15 cellular contexts compared by ENCODE assay signal in genomic region chr10:116838143-116838725, GRCh38. TPM values are rescaled to one million over a fixed set of nuclear protein-coding genes. Genes with fewer than 3 reads are reported as not detected.
DNase-seq lines count a peak whose midpoint lies in the region; ATAC-seq, FAIRE-seq and TF ChIP-seq lines count a peak whose summit lies in the region.
"Had no signal": no experiment of that assay in that cellular context is flagged by ENCODE, and none has a peak within 500 bp of the region (broad histone marks: within the 10 kb centered on the region; RNA-seq: fewer than 3 reads in every experiment).

No MANE protein-coding gene starts in this region.

- H3K36me3 ChIP-seq in GM12878 (ENCODE audit: control insufficient read depth in 2 of 2, insufficient read depth in 2 of 2, low read length in 1 of 2): no peaks in the 10 kb centered on the region

- TF ChIP-seq EP300 in GM12878 (IDR thresholded peaks at IDR 0.05; ENCODE audit: borderline replicate concordance in 1 of 2, control insufficient read depth in 1 of 2, low read depth in 2 of 2, low read length in 2 of 2): 0 out of 4 replicates have a peak, but pooled peaks of 1 of the 2 experiments have one; percentile 53

- intact Hi-C loops in GM12878 (cut with micrococcal nuclease; ENCODE audit: unreplicated experiment): no loop called here
- intact Hi-C loops in left ventricle myocardium superior (cut with micrococcal nuclease): no loop called here

- no peak overlapping the region for H3K4me2 ChIP-seq in GM12878 (ENCODE audit: control insufficient read depth, insufficient read depth)

- no peak for DNase-seq in GM12878 (ENCODE audit: low read depth, low spot score)
- DNase-seq in NCI-H82 (lab: John Stamatoyannopoulos, UW): no peak
- no peak for DNase-seq in foreskin fibroblast
- DNase-seq in EL: no peak
- no peak for DNase-seq in left ventricle myocardium superior
- DNase-seq: activated naive CD8-positive, alpha-beta T cell treated with anti-CD3 and anti-CD28 coated beads, Interleukin-2, amount 10 ng/mL, durations not matched to agents 7 days and 5 days; NCI-H1105 treated with DMSO at 0.1 percent for 48 hours; OCI-M1; posterior cingulate gyrus; stimulated activated CD4-positive, alpha-beta T cell treated with anti-CD3 and anti-CD28 coated beads, Interleukin-4, amount 100 ng/mL, for 4 hours had no signal

- no peak for TF ChIP-seq POLR2A in GM12878 (IDR thresholded peaks at IDR 0.05; ENCODE audit: low read depth, low read length)

- CTCF ChIA-PET in GM12878 (lab: Yijun Ruan, JAX): interaction anchor here (4.3 kb wide), 1 partner anchor 337 kb away, joined by 24 read pairs; no protein-coding TSS in a partner anchor

- no peaks in the 10 kb centered on the region for H4K20me1 ChIP-seq in GM12878 (ENCODE audit: control insufficient read depth, insufficient read depth)

- RAD21 ChIA-PET in GM12878 (lab: Charles Lee; ENCODE audit: unreplicated experiment): interaction anchor here (1.0 to 1.8 kb wide), 3 partner anchors 9 to 320 kb away, joined by 3 to 7 read pairs (median 6); partner anchors contain the start of gene ENO4

- H3K27me3 ChIP-seq in GM12878 (replicated peaks in 1 of 2; ENCODE audit: control insufficient read depth in 2 of 2, insufficient read depth in 2 of 2, low read length in 1 of 2): no peaks in the 10 kb centered on the region; a peak in 1 of 4 replicates

- TF ChIP-seq RAD21 in GM12878 (IDR thresholded peaks at IDR 0.05; ENCODE audit: insufficient read depth, low read depth, low read length): no peak

- no peaks in the 10 kb centered on the region for H3K9me3 ChIP-seq in GM12878 (replicated peaks; ENCODE audit: control insufficient read depth, insufficient read depth, low read length)

- FAIRE-seq in GM12878 (lab: Jason Lieb, UNC): peak; percentile 87

- H3K79me2 ChIP-seq in GM12878 (ENCODE audit: control insufficient read depth, insufficient read depth, low read length): no peaks in the 10 kb centered on the region

- no peak overlapping the region for H3K9ac ChIP-seq in GM12878 (ENCODE audit: control insufficient read depth, insufficient read depth, low read length)

- TF ChIP-seq CTCF in GM12878 (IDR thresholded peaks at IDR 0.05 in 2 of 3, conservative IDR thresholded peaks at IDR 0.05 in 1 of 3; ENCODE audit: control insufficient read depth in 2 of 3, extremely low read depth in 1 of 3, insufficient read depth in 1 of 3, low read depth in 3 of 3, low read length in 3 of 3) (no peak), foreskin fibroblast (IDR thresholded peaks at IDR 0.05; ENCODE audit: low read depth, low read length) (no peak)

- POLR2A ChIA-PET in GM12878 (lab: Charles Lee): interaction anchor here (1.5 kb wide), 1 partner anchor 9 kb away, joined by 3 read pairs; no protein-coding TSS in a partner anchor

- H3K27ac ChIP-seq in GM12878 (ENCODE audit: control insufficient read depth, insufficient read depth): no peak overlapping the region

- peaks cover 2% of the 10 kb centered on the region; the same call in 1 of the 2 replicates for H3K4me1 ChIP-seq in GM12878 (ENCODE audit: control insufficient read depth, insufficient read depth, low read length)

- in situ Hi-C loops in GM12878 (cut with MboI): no loop called here

- H3K4me3 ChIP-seq in GM12878 (no peak overlapping the region), foreskin fibroblast (ENCODE audit: low read depth in 1 of 2, low read length in 2 of 2) (no peak overlapping the region)
- H3K4me3 ChIP-seq: lung had no signal

- BruUV-seq in GM12878 (replicated peaks; lab: Mats Ljungman, UMichigan): no TSS peak

- SMC1A ChIA-PET in GM12878 (lab: Charles Lee; ENCODE audit: uncharacterized antibody, unreplicated experiment): interaction anchor here (1.0 to 4.1 kb wide), 5 partner anchors 9 to 336 kb away, joined by 3 to 18 read pairs (median 8); no protein-coding TSS in a partner anchor

- WGBS in GM12878 (ENCODE audit: insufficient coverage, insufficient replicate concordance, low lambda C conversion rate, missing lambda C conversion rate): 6% methylated on average over 5 of the region's 5 CpGs

- H2AFZ ChIP-seq in GM12878 (ENCODE audit: control insufficient read depth, low read depth, low read length): no peak overlapping the region

- ATAC-seq in GM18517 (IDR thresholded peaks at IDR 0.05; ENCODE audit: unreplicated experiment) (peak; percentile 70), GM21717 (IDR thresholded peaks at IDR 0.05; ENCODE audit: unreplicated experiment) (peak; percentile 84), HG03432 (IDR thresholded peaks at IDR 0.05; ENCODE audit: unreplicated experiment) (peak; percentile 90), GM12878 (peak; percentile 87), left ventricle myocardium superior (no peak)

TF ChIP-seq in GM12878, 131 proteins besides CTCF, POLR2A, EP300 and RAD21 (continues in another document):
- TF ChIP-seq, protein P1, sequence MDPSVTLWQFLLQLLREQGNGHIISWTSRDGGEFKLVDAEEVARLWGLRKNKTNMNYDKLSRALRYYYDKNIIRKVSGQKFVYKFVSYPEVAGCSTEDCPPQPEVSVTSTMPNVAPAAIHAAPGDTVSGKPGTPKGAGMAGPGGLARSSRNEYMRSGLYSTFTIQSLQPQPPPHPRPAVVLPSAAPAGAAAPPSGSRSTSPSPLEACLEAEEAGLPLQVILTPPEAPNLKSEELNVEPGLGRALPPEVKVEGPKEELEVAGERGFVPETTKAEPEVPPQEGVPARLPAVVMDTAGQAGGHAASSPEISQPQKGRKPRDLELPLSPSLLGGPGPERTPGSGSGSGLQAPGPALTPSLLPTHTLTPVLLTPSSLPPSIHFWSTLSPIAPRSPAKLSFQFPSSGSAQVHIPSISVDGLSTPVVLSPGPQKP (IDR thresholded peaks at IDR 0.05; ENCODE audit: low read depth, low read length): no peak
- TF ChIP-seq, protein P2, sequence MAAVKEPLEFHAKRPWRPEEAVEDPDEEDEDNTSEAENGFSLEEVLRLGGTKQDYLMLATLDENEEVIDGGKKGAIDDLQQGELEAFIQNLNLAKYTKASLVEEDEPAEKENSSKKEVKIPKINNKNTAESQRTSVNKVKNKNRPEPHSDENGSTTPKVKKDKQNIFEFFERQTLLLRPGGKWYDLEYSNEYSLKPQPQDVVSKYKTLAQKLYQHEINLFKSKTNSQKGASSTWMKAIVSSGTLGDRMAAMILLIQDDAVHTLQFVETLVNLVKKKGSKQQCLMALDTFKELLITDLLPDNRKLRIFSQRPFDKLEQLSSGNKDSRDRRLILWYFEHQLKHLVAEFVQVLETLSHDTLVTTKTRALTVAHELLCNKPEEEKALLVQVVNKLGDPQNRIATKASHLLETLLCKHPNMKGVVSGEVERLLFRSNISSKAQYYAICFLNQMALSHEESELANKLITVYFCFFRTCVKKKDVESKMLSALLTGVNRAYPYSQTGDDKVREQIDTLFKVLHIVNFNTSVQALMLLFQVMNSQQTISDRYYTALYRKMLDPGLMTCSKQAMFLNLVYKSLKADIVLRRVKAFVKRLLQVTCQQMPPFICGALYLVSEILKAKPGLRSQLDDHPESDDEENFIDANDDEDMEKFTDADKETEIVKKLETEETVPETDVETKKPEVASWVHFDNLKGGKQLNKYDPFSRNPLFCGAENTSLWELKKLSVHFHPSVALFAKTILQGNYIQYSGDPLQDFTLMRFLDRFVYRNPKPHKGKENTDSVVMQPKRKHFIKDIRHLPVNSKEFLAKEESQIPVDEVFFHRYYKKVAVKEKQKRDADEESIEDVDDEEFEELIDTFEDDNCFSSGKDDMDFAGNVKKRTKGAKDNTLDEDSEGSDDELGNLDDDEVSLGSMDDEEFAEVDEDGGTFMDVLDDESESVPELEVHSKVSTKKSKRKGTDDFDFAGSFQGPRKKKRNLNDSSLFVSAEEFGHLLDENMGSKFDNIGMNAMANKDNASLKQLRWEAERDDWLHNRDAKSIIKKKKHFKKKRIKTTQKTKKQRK (IDR thresholded peaks at IDR 0.05; ENCODE audit: low read depth, low read length): no peak
- TF ChIP-seq NR2C2 (IDR thresholded peaks at IDR 0.05; ENCODE audit: borderline replicate concordance, control insufficient read depth, insufficient read length, low read depth) (no peak), EED (IDR thresholded peaks at IDR 0.05; ENCODE audit: low read depth) (no peak), ZBTB33 (IDR thresholded peaks at IDR 0.05) (no peak), NR2F1 (conservative IDR thresholded peaks at IDR 0.05) (0 out of 2 replicates have a peak, but pooled peaks have one; percentile 21), EZH2 (IDR thresholded peaks at IDR 0.05; ENCODE audit: borderline replicate concordance, control insufficient read depth, low read depth, low read length) (no peak)

RNA-seq across cellular contexts. Expression of gene ENO4, which starts 11.1 kb away (rescaled TPM):
- total RNA-seq in GM12878 (2013; cell fraction: nucleolus; rRNA removed): not detected in 2 replicates
- total RNA-seq in GM12878 (2014; rRNA removed) (0.05 TPM in 1 of 2 replicates, not detected in the other), GM12878 (2014; rRNA removed; fragmentation: Illumina TruSeq; extraction: Trizol) (not detected in 2 replicates), GM12878 (2021) (not detected in 2 replicates), left ventricle myocardium superior (0.64 TPM)
- polyA plus RNA-seq in GM12878 (2011; ENCODE audit: low read depth): not detected
- polyA plus RNA-seq in GM12878 (2011; rRNA removed) (0.12 TPM in 1 of 2 replicates, not detected in the other), GM12878 (2014; fragmentation: Illumina TruSeq; extraction: Trizol) (not detected in 2 replicates), GM12878 (2014; fragmentation: Nextera tagmentation; extraction: Ambion mirVana) (under 1 TPM in 1 of 2 experiments, not detected in 1; 0.37 TPM), GM12878 (2014; rRNA removed) (0.18 TPM in 1 of 2 replicates, not detected in the other), GM12878 (2016; fragmentation: Nextera tagmentation; extraction: Ambion mirVana) (not detected)
- polyA plus RNA-seq in GM12878 (2011; cell fraction: cytosol; rRNA removed): not detected in 2 replicates
- polyA plus RNA-seq in GM12878 (2011; cell fraction: nucleus; rRNA removed): not detected in 2 replicates
- not detected in 2 replicates for polyA plus RNA-seq in GM12878 (2012)
- not detected in 2 replicates for polyA minus RNA-seq in GM12878 (2011; rRNA and poly(A)+ RNA removed)
- not detected in 2 replicates for polyA minus RNA-seq in GM12878 (2011; cell fraction: cytosol; rRNA and poly(A)+ RNA removed)
- polyA minus RNA-seq in GM12878 (2011; cell fraction: nucleus; rRNA and poly(A)+ RNA removed): 0.12 TPM in 1 of 2 replicates, not detected in the other
- total RNA-seq: activated CD8-positive, alpha-beta memory T cell treated with anti-CD3 and anti-CD28 coated beads for 36 hours; activated naive CD8-positive, alpha-beta T cell treated with anti-CD3 and anti-CD28 coated beads, Interleukin-2, amount 10 ng/mL, durations not matched to agents 7 days and 5 days had no signal
